In the genomic region with DNA sequence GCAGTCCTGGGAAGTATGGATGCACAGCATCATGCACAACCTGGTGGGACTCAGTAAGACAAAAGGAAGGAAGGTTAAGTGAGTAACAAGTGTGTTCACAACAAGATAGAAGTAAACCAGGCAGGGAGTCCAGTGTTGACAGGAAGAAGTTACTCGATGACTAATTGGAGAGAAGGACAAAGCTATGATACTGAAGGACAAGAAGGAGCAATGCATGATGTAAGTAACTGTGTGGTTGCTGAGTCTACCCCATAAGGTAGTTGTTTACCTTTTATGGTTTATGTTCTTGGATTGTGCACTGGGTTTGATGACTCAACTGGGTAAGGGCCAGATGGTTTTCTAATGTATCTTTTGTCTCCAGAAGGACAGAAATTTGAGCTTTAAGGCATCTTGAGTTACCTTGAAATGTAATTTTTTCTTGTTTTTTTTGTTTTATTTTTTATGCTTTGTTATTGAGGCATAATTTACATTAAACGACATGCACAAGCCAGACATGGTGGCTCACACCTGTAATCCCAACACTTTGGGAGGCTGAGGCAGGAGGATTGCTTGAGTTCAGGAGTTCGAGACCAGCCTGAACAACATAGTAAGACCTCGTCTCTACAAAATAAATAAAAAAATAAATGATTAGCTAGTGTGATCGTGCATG, we compare ENCODE assay signal across 1 cellular context.
A peak's percentile ranks its signal among the peaks of the same experiment; 100 is the strongest.
TF ChIP-seq lines count a peak whose summit lies in the region.

No MANE protein-coding gene starts in this region.

TF ChIP-seq in SK-N-SH, 30 proteins besides CTCF, POLR2A, EP300 and RAD21 (continued from another document):
- TF ChIP-seq, protein P1, sequence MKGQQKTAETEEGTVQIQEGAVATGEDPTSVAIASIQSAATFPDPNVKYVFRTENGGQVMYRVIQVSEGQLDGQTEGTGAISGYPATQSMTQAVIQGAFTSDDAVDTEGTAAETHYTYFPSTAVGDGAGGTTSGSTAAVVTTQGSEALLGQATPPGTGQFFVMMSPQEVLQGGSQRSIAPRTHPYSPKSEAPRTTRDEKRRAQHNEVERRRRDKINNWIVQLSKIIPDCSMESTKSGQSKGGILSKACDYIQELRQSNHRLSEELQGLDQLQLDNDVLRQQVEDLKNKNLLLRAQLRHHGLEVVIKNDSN (IDR thresholded peaks at IDR 0.05; ENCODE audit: borderline replicate concordance, low read depth), result no peak
- TF ChIP-seq TCF12 (IDR thresholded peaks at IDR 0.05) (peak; percentile 94), RXRA (IDR thresholded peaks at IDR 0.05; ENCODE audit: borderline replicate concordance, low read depth) (peak; percentile 33; the same call in 1 of the 2 replicates), GABPA (IDR thresholded peaks at IDR 0.05; ENCODE audit: low read depth) (peak; percentile 15; the same call in 1 of the 2 replicates), YY1 (IDR thresholded peaks at IDR 0.05; ENCODE audit: low read depth) (no peak), NRF1 (IDR thresholded peaks at IDR 0.05; ENCODE audit: low read depth, low read length) (no peak), NFIC (IDR thresholded peaks at IDR 0.05; ENCODE audit: borderline replicate concordance) (peak; percentile 88), MXI1 (IDR thresholded peaks at IDR 0.05; ENCODE audit: low read depth, low read length) (no peak), JUND (IDR thresholded peaks at IDR 0.05) (peak; percentile 87), TAF1 (IDR thresholded peaks at IDR 0.05; ENCODE audit: borderline replicate concordance, low read depth, low read length) (no peak)
- TF ChIP-seq, protein P2, sequence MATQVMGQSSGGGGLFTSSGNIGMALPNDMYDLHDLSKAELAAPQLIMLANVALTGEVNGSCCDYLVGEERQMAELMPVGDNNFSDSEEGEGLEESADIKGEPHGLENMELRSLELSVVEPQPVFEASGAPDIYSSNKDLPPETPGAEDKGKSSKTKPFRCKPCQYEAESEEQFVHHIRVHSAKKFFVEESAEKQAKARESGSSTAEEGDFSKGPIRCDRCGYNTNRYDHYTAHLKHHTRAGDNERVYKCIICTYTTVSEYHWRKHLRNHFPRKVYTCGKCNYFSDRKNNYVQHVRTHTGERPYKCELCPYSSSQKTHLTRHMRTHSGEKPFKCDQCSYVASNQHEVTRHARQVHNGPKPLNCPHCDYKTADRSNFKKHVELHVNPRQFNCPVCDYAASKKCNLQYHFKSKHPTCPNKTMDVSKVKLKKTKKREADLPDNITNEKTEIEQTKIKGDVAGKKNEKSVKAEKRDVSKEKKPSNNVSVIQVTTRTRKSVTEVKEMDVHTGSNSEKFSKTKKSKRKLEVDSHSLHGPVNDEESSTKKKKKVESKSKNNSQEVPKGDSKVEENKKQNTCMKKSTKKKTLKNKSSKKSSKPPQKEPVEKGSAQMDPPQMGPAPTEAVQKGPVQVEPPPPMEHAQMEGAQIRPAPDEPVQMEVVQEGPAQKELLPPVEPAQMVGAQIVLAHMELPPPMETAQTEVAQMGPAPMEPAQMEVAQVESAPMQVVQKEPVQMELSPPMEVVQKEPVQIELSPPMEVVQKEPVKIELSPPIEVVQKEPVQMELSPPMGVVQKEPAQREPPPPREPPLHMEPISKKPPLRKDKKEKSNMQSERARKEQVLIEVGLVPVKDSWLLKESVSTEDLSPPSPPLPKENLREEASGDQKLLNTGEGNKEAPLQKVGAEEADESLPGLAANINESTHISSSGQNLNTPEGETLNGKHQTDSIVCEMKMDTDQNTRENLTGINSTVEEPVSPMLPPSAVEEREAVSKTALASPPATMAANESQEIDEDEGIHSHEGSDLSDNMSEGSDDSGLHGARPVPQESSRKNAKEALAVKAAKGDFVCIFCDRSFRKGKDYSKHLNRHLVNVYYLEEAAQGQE (IDR thresholded peaks at IDR 0.05; ENCODE audit: low read depth, low read length), result peak; percentile 30; the same call in 1 of the 2 replicates
- TF ChIP-seq, protein P3, sequence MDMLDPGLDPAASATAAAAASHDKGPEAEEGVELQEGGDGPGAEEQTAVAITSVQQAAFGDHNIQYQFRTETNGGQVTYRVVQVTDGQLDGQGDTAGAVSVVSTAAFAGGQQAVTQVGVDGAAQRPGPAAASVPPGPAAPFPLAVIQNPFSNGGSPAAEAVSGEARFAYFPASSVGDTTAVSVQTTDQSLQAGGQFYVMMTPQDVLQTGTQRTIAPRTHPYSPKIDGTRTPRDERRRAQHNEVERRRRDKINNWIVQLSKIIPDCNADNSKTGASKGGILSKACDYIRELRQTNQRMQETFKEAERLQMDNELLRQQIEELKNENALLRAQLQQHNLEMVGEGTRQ (IDR thresholded peaks at IDR 0.05; ENCODE audit: borderline replicate concordance, low read depth, low read length), result no peak
- TF ChIP-seq, protein P4, sequence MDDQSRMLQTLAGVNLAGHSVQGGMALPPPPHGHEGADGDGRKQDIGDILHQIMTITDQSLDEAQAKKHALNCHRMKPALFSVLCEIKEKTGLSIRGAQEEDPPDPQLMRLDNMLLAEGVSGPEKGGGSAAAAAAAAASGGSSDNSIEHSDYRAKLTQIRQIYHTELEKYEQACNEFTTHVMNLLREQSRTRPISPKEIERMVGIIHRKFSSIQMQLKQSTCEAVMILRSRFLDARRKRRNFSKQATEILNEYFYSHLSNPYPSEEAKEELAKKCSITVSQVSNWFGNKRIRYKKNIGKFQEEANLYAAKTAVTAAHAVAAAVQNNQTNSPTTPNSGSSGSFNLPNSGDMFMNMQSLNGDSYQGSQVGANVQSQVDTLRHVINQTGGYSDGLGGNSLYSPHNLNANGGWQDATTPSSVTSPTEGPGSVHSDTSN (IDR thresholded peaks at IDR 0.05), result peak; percentile 94
